Comparison of ENCODE assay signal across 8 cellular contexts in the genomic region with DNA sequence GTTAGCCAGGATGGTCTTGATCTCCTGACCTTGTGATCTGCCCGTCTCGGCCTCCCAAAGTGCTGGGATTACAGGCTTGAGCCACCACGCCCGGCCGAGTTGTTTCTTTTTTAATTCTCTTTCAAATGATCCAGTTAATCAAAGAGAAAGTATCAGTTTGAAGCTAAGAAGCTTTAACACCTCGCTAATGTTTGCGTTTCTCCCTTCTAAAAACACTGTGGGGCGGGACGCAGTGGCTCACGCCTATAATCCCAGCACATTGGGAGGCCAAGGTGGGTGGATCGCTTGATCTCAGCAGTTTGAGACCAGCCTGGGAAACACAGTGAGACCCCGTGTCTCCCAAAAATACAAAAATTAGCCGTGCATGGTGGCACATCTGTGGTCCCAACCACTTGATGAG. TPM values are rescaled to one million over a fixed set of nuclear protein-coding genes. Genes with fewer than 3 reads are reported as not detected.
DNase-seq lines count a peak whose midpoint lies in the region; ATAC-seq, FAIRE-seq and TF ChIP-seq lines count a peak whose summit lies in the region.
"Not testable (repeated sequence)": the region's sequence is repeated elsewhere in the genome, so short reads cannot be mapped to it uniquely, and the experiment has no call there.
"Had no signal": no experiment of that assay in that cellular context is flagged by ENCODE, and none has a peak within 500 bp of the region (broad histone marks: within the 10 kb centered on the region; RNA-seq: fewer than 3 reads in every experiment).

No MANE protein-coding gene starts in this region.

- H3K36me3 Mint-ChIP-seq in neural crest cell (ENCODE audit: low read depth) = not testable (repeated sequence)

- not testable (repeated sequence) for H3K9me3 Mint-ChIP-seq in neural crest cell

- H3K27ac ChIP-seq in BLaER1; OCI-LY7 (ENCODE audit: low read depth, low read length, poor library complexity, severe bottlenecking); GM12878 (ENCODE audit: control insufficient read depth, insufficient read depth); lower lobe of right lung: not testable (repeated sequence)

- SMC1A ChIA-PET in GM12878 (lab: Charles Lee; ENCODE audit: uncharacterized antibody, unreplicated experiment) = not testable (repeated sequence)

- ATAC-seq in GM12878, Right ventricle myocardium inferior, lower lobe of right lung: not testable (repeated sequence)

- TF ChIP-seq POLR2A in GM12878 (IDR thresholded peaks at IDR 0.05; ENCODE audit: low read depth, low read length) = not testable (repeated sequence)

- H3K4me3 Mint-ChIP-seq in neural crest cell = not testable (repeated sequence)

- peaks cover 29% of the 10 kb centered on the region for H3K4me1 Mint-ChIP-seq in neural crest cell

- H3K9me2 ChIP-seq in OCI-LY7 (ENCODE audit: insufficient read depth, low read length) = not testable (repeated sequence)

- peaks cover 14% of the 10 kb centered on the region for H3K4me1 ChIP-seq in BLaER1
- H3K4me1 ChIP-seq in OCI-LY7 (ENCODE audit: insufficient read depth, low read length, poor library complexity, severe bottlenecking) = peaks cover 15% of the 10 kb centered on the region
- H3K4me1 ChIP-seq in GM12878 (ENCODE audit: control insufficient read depth, insufficient read depth, low read length) = peaks cover 16% of the 10 kb centered on the region
- not testable (repeated sequence) for H3K4me1 ChIP-seq in lower lobe of right lung

- not testable (repeated sequence) for H3K9me3 ChIP-seq in BLaER1; OCI-LY7 (ENCODE audit: low read length); GM12878 (replicated peaks; ENCODE audit: control insufficient read depth, insufficient read depth, low read length); lower lobe of right lung

- not testable (repeated sequence) for H3K9ac ChIP-seq in BLaER1; GM12878 (ENCODE audit: control insufficient read depth, insufficient read depth, low read length)

- H2AFZ ChIP-seq in OCI-LY7 (ENCODE audit: low read length) (peak overlapping the region; percentile 19; the same call in 1 of the 2 replicates), GM12878 (ENCODE audit: control insufficient read depth, low read depth, low read length) (peak overlapping the region; percentile 29; the same call in 1 of the 2 replicates)

- POLR2A ChIA-PET in OCI-LY7 (lab: Charles Lee) (interaction anchor here (0.6 kb wide), 2 partner anchors 50 to 591 kb away, joined by 4 read pairs; no protein-coding TSS in a partner anchor), GM12878 (lab: Charles Lee) (interaction anchor here (0.6 kb wide), 1 partner anchor 853 kb away, joined by 3 read pairs; no protein-coding TSS in a partner anchor)

- peak overlapping the region; percentile 35; the same call in 1 of the 2 replicates for H3K4me2 ChIP-seq in BLaER1
- peak overlapping the region; percentile 44 for H3K4me2 ChIP-seq in OCI-LY7 (ENCODE audit: low read length)
- H3K4me2 ChIP-seq in GM12878 (ENCODE audit: control insufficient read depth, insufficient read depth) = peak overlapping the region; percentile 21

- FAIRE-seq in GM12878 (lab: Jason Lieb, UNC) = not testable (repeated sequence)

- H3K36me3 ChIP-seq in BLaER1; OCI-LY7 (ENCODE audit: insufficient read depth, low read length); GM12878 (ENCODE audit: control insufficient read depth in 2 of 2, insufficient read depth in 2 of 2, low read length in 1 of 2); lower lobe of right lung: not testable (repeated sequence)

- intact Hi-C loops in OCI-LY7 (cut with micrococcal nuclease; ENCODE audit: unreplicated experiment); GM12878 (cut with micrococcal nuclease; ENCODE audit: unreplicated experiment); Right ventricle myocardium inferior (cut with DNase I); lower lobe of right lung (cut with DNase I): not testable (repeated sequence)

- BruUV-seq in OCI-LY7 (replicated peaks; lab: Mats Ljungman, UMichigan); GM12878 (replicated peaks; lab: Mats Ljungman, UMichigan): not testable (repeated sequence)

- RAD21 ChIA-PET in GM12878 (lab: Charles Lee; ENCODE audit: unreplicated experiment) = not testable (repeated sequence)

- in situ Hi-C loops in GM12878 (cut with MboI) = not testable (repeated sequence)

- H3K27me3 Mint-ChIP-seq in neural crest cell (ENCODE audit: low read depth) = not testable (repeated sequence)

- H3K27me3 ChIP-seq in BLaER1; GM12878 (replicated peaks in 1 of 2; ENCODE audit: control insufficient read depth in 2 of 2, insufficient read depth in 2 of 2, low read length in 1 of 2); lower lobe of right lung (ENCODE audit: low read depth): not testable (repeated sequence)

- peak overlapping the region; percentile 35 for H3K27ac Mint-ChIP-seq in neural crest cell (ENCODE audit: unreplicated experiment)

- CTCF ChIA-PET in OCI-LY7 (lab: Charles Lee; ENCODE audit: unreplicated experiment); GM12878 (lab: Yijun Ruan, JAX): not testable (repeated sequence)

- not testable (repeated sequence) for TF ChIP-seq RAD21 in GM12878 (IDR thresholded peaks at IDR 0.05; ENCODE audit: insufficient read depth, low read depth, low read length)

- WGBS in GM12878 (ENCODE audit: insufficient coverage, insufficient replicate concordance, low lambda C conversion rate, missing lambda C conversion rate) = 84% methylated on average over 13 of the region's 13 CpGs

- H4K20me1 ChIP-seq in BLaER1; OCI-LY7 (ENCODE audit: insufficient read depth, low read length); GM12878 (ENCODE audit: control insufficient read depth, insufficient read depth): not testable (repeated sequence)

- not testable (repeated sequence) for H3K79me2 ChIP-seq in OCI-LY7 (ENCODE audit: insufficient read depth, low read depth, low read length); GM12878 (ENCODE audit: control insufficient read depth, insufficient read depth, low read length)

- H3K4me3 ChIP-seq in BLaER1; OCI-LY7 (ENCODE audit: low read depth, low read length, poor library complexity, severe bottlenecking); GM12878; lower lobe of right lung: not testable (repeated sequence)

- TF ChIP-seq EP300 in GM12878 (IDR thresholded peaks at IDR 0.05; ENCODE audit: borderline replicate concordance in 1 of 2, control insufficient read depth in 1 of 2, low read depth in 2 of 2, low read length in 2 of 2) = not testable (repeated sequence)

- TF ChIP-seq CTCF in OCI-LY7 (conservative IDR thresholded peaks at IDR 0.05; ENCODE audit: low read length); GM12878 (IDR thresholded peaks at IDR 0.05 in 2 of 3, conservative IDR thresholded peaks at IDR 0.05 in 1 of 3; ENCODE audit: control insufficient read depth in 2 of 3, extremely low read depth in 1 of 3, insufficient read depth in 1 of 3, low read depth in 3 of 3, low read length in 3 of 3); lower lobe of right lung (IDR thresholded peaks at IDR 0.05); neural crest cell (conservative IDR thresholded peaks at IDR 0.05): not testable (repeated sequence)

- DNase-seq in NCI-H82 (lab: John Stamatoyannopoulos, UW) (peak; percentile 83), Right ventricle myocardium inferior (ENCODE audit: missing footprints) (peak; percentile 55), lower lobe of right lung (peak; percentile 3)
- not testable (repeated sequence) for DNase-seq in OCI-LY7 (ENCODE audit: low spot score); GM12878 (ENCODE audit: low read depth, low spot score); neural crest cell (ENCODE audit: low read depth, low spot score)

RNA-seq across cellular contexts. Expression of a gene that starts 7.8 kb away (rescaled TPM):
- 13.4 and 23.2 TPM in 2 replicates for total RNA-seq in OCI-LY7 (2014; rRNA removed; shearing (Covaris generic))
- 34.0 and 36.1 TPM in 2 replicates for total RNA-seq in OCI-LY7 (2022)
- total RNA-seq in GM12878 (2013; cell fraction: nucleolus; rRNA removed) = 4.8 and 8.6 TPM in 2 replicates
- total RNA-seq in GM12878 (2014; rRNA removed) = 42.2 and 43.7 TPM in 2 replicates
- total RNA-seq in GM12878 (2014; rRNA removed; fragmentation: Illumina TruSeq; extraction: Trizol) = 31.8 and 33.4 TPM in 2 replicates
- 35.7 and 41.9 TPM in 2 replicates for total RNA-seq in GM12878 (2021)
- polyA plus RNA-seq in GM12878 (2011; ENCODE audit: low read depth) = 9.7 TPM
- polyA plus RNA-seq in GM12878 (2011; rRNA removed) = 19.4 and 22.7 TPM in 2 replicates
- polyA plus RNA-seq in GM12878 (2011; cell fraction: cytosol; rRNA removed) = 16.2 and 16.7 TPM in 2 replicates
- 29.6 and 35.5 TPM in 2 replicates for polyA plus RNA-seq in GM12878 (2011; cell fraction: nucleus; rRNA removed)
- polyA plus RNA-seq in GM12878 (2012) = 12.5 and 14.4 TPM in 2 replicates
- polyA plus RNA-seq in GM12878 (2014; fragmentation: Illumina TruSeq; extraction: Trizol) = 43.1 TPM in 2 replicates
- polyA plus RNA-seq in GM12878 (2014; fragmentation: Nextera tagmentation; extraction: Ambion mirVana) = 10 to 100 TPM in 1 of 2 experiments, 1 to 10 TPM in 1; 9.3 to 17.0 TPM
- 44.2 and 46.0 TPM in 2 replicates for polyA plus RNA-seq in GM12878 (2014; rRNA removed)
- polyA plus RNA-seq in GM12878 (2016; fragmentation: Nextera tagmentation; extraction: Ambion mirVana) = 10 to 100 TPM in 1 of 2 experiments, 1 to 10 TPM in 1; 6.3 to 39.7 TPM
- 9.9 and 15.7 TPM in 2 replicates for polyA minus RNA-seq in GM12878 (2011; rRNA and poly(A)+ RNA removed)
- polyA minus RNA-seq in GM12878 (2011; cell fraction: cytosol; rRNA and poly(A)+ RNA removed) = 3.9 and 9.9 TPM in 2 replicates
- polyA minus RNA-seq in GM12878 (2011; cell fraction: nucleus; rRNA and poly(A)+ RNA removed) = 9.6 and 22.5 TPM in 2 replicates
- total RNA-seq in Right ventricle myocardium inferior = 3.1 TPM
- 1.0 TPM for total RNA-seq in lower lobe of right lung
- 26.1 and 29.7 TPM in 2 replicates for total RNA-seq in neural crest cell
- polyA plus RNA-seq: CD14-positive monocyte had no signal
